35 cellular contexts compared by ENCODE assay signal in the genomic region with DNA sequence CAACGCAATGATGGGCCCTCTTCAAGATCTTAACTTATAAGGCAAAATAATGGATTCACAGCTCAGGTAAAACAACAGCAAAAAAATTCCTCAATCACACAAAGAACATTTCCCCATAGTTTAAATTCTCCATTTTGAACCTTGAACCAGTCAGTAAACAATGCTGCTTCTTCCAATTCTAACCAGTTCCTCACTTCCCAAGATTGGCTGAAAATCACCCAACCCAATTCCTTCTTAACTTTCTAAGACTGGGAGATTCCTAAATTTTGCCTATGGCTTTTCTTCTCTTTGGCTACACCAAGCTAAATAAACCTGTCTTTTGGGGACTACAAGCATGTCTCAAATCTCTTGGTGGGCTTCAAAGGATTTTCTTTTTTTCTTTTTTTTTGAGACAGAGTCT.
"Had no signal": no experiment of that assay in that cellular context is flagged by ENCODE, and none has a peak within 500 bp of the region (broad histone marks: within the 10 kb centered on the region; RNA-seq: fewer than 3 reads in every experiment).

No MANE protein-coding gene starts in this region.

- H3K9me3 ChIP-seq: MG63 had no signal

- H3K27ac ChIP-seq: KMS-11 had no signal

- DNase-seq: Karpas-422, Kasumi-1, MG63, MM.1S, MV-4-11, NCI-H1048, NCI-H1092, NCI-H1092 treated with DMSO at 0.1 percent for 48 hours, NCI-H1105, NCI-H1105 treated with DMSO at 0.1 percent for 48 hours, NCI-H1417, NCI-H1417 treated with DMSO at 0.1 percent for 48 hours, NCI-H1436, NCI-H1436 treated with DMSO at 0.1 percent for 48 hours, NCI-H146, NCI-H1694, NCI-H1694 treated with DMSO at 0.1 percent for 48 hours, NCI-H187, NCI-H187 treated with DMSO at 0.1 percent for 48 hours, NCI-H1930, NCI-H2029, NCI-H2029 treated with DMSO at 0.1 percent for 48 hours, NCI-H2081, NCI-H2081 treated with DMSO at 0.1 percent for 48 hours, NCI-H2107, NCI-H2171, NCI-H2171 treated with DMSO at 0.1 percent for 48 hours, NCI-H2227 treated with DMSO at 0.1 percent for 48 hours, NCI-H226, NCI-H345, NCI-H446, NCI-H446 treated with DMSO at 0.1 percent for 48 hours, NCI-H510A, NCI-H510A treated with DMSO at 0.1 percent for 48 hours had no signal

- H3K9ac ChIP-seq: KMS-11 had no signal

- H3K4me2 ChIP-seq: KMS-11 had no signal

- H3K4me3 ChIP-seq: MG63 had no signal

- H3K27me3 ChIP-seq: MG63 had no signal
